17 cellular contexts compared by ENCODE assay signal in genomic region chr3:121482651-121483050, GRCh38.
DNase-seq lines count a peak whose midpoint lies in the region; ATAC-seq and TF ChIP-seq lines count a peak whose summit lies in the region.
"Had no signal": no experiment of that assay in that cellular context is flagged by ENCODE, and none has a peak within 500 bp of the region (broad histone marks: within the 10 kb centered on the region; RNA-seq: fewer than 3 reads in every experiment).

No MANE protein-coding gene starts in this region.

- no peaks in the 10 kb centered on the region for H3K4me1 ChIP-seq in uterus
- H3K4me1 ChIP-seq: BLaER1, vagina had no signal

- H3K27me3 Mint-ChIP-seq in HFFc6 (ENCODE audit: insufficient read depth) = no peaks in the 10 kb centered on the region
- H3K27me3 Mint-ChIP-seq in activated naive CD8-positive, alpha-beta T cell treated with anti-CD3 and anti-CD28 coated beads, Interleukin-2, amount 50 U/mL, for 24 hours = no peaks in the 10 kb centered on the region

- peak overlapping the region; percentile 57 for H3K4me3 Mint-ChIP-seq in HFFc6
- no peak overlapping the region for H3K4me3 Mint-ChIP-seq in activated naive CD8-positive, alpha-beta T cell treated with anti-CD3 and anti-CD28 coated beads, Interleukin-2, amount 50 U/mL, for 24 hours
- H3K4me3 Mint-ChIP-seq: natural killer cell had no signal

- peaks cover 56% of the 10 kb centered on the region for H3K4me1 Mint-ChIP-seq in HFFc6 (ENCODE audit: low read depth)
- H3K4me1 Mint-ChIP-seq in activated naive CD8-positive, alpha-beta T cell treated with anti-CD3 and anti-CD28 coated beads, Interleukin-2, amount 50 U/mL, for 24 hours = no peaks in the 10 kb centered on the region
- H3K4me1 Mint-ChIP-seq: natural killer cell had no signal

- H3K36me3 ChIP-seq in uterus = no peaks in the 10 kb centered on the region
- H3K36me3 ChIP-seq: vagina had no signal

- in situ Hi-C loops in ACHN (cut with HindIII; ENCODE audit: low pct_ligation_motif_present, low pct_unique_long_range_greater_than_20kb, low sequenced_read_pairs) = no loop called here

- no peak for ATAC-seq in activated naive CD8-positive, alpha-beta T cell treated with anti-CD3 and anti-CD28 coated beads, Interleukin-2, amount 50 U/mL, for 24 hours
- ATAC-seq in HG02642 (IDR thresholded peaks at IDR 0.05; ENCODE audit: poor library complexity, unreplicated experiment) = no peak
- ATAC-seq: left cardiac atrium, natural killer cell had no signal

- TF ChIP-seq POLR2A in uterus (IDR thresholded peaks at IDR 0.05) = no peak

- H3K27ac ChIP-seq in uterus = no peak overlapping the region
- H3K27ac ChIP-seq: BLaER1, HL-60, vagina had no signal

- DNase-seq in ACHN = peak; percentile 61
- peak; percentile 81 for DNase-seq in HFFc6
- peak; percentile 78 for DNase-seq in amniotic epithelial cell (ENCODE audit: low read depth)
- DNase-seq in foreskin melanocyte = peak; percentile 11
- DNase-seq in activated naive CD8-positive, alpha-beta T cell treated with anti-CD3 and anti-CD28 coated beads, Interleukin-2, amount 50 U/mL, for 24 hours = no peak
- DNase-seq in NCI-H2029 (lab: John Stamatoyannopoulos, UW) = no peak
- DNase-seq in uterus = no peak
- DNase-seq: activated CD4-positive, CD25-positive, alpha-beta regulatory T cell treated with anti-CD3 and anti-CD28 coated beads, Interleukin-2, amount 50 U/mL, for 72 hours; activated T-cell treated with anti-CD3 and anti-CD28 coated beads, Interleukin-2, amount 50 U/mL, for 48 hours; left cardiac atrium; natural killer cell; NCI-H1048; NCI-H510A treated with DMSO at 0.1 percent for 48 hours had no signal

- peaks cover 9% of the 10 kb centered on the region; the same call in 1 of the 2 replicates for H3K36me3 Mint-ChIP-seq in HFFc6 (ENCODE audit: low read depth)
- H3K36me3 Mint-ChIP-seq in activated naive CD8-positive, alpha-beta T cell treated with anti-CD3 and anti-CD28 coated beads, Interleukin-2, amount 50 U/mL, for 24 hours (ENCODE audit: low read depth) = peaks cover 48% of the 10 kb centered on the region
- H3K36me3 Mint-ChIP-seq: natural killer cell had no signal

- no peaks in the 10 kb centered on the region for H3K27me3 ChIP-seq in uterus
- H3K27me3 ChIP-seq: BLaER1, vagina had no signal

- H3K4me3 ChIP-seq in uterus = no peak overlapping the region
- H3K4me3 ChIP-seq: BLaER1, vagina had no signal

- TF ChIP-seq CTCF in HFFc6 (IDR thresholded peaks at IDR 0.05) = no peak
- no peak for TF ChIP-seq CTCF in uterus (IDR thresholded peaks at IDR 0.05)

- intact Hi-C loops in uterus (cut with DNase I; ENCODE audit: low total_unique reads) = no loop called here

- no peaks in the 10 kb centered on the region for H3K9me3 ChIP-seq in uterus
- H3K9me3 ChIP-seq: BLaER1, vagina had no signal

- peak overlapping the region; percentile 84 for H3K27ac Mint-ChIP-seq in HFFc6
- H3K27ac Mint-ChIP-seq in activated naive CD8-positive, alpha-beta T cell treated with anti-CD3 and anti-CD28 coated beads, Interleukin-2, amount 50 U/mL, for 24 hours = no peak overlapping the region
- H3K27ac Mint-ChIP-seq: natural killer cell had no signal

- H3K9me3 Mint-ChIP-seq in HFFc6 = no peaks in the 10 kb centered on the region
- H3K9me3 Mint-ChIP-seq in activated naive CD8-positive, alpha-beta T cell treated with anti-CD3 and anti-CD28 coated beads, Interleukin-2, amount 50 U/mL, for 24 hours = no peaks in the 10 kb centered on the region
- H3K9me3 Mint-ChIP-seq: natural killer cell had no signal

Comparison
In these comparisons a context has a peak if more than half of its experiments do, and no peak if none do; other contexts are left out.
1. DNase-seq: peak in ACHN (single experiment), HFFc6 (single experiment), amniotic epithelial cell (single experiment) and foreskin melanocyte (single experiment); none in activated naive CD8-positive, alpha-beta T cell treated with anti-CD3 and anti-CD28 coated beads, Interleukin-2, amount 50 U/mL, for 24 hours (single experiment), NCI-H2029 (single experiment) and uterus (0 of 2).